ENCODE assay signal across 10 cellular contexts in the genomic region with DNA sequence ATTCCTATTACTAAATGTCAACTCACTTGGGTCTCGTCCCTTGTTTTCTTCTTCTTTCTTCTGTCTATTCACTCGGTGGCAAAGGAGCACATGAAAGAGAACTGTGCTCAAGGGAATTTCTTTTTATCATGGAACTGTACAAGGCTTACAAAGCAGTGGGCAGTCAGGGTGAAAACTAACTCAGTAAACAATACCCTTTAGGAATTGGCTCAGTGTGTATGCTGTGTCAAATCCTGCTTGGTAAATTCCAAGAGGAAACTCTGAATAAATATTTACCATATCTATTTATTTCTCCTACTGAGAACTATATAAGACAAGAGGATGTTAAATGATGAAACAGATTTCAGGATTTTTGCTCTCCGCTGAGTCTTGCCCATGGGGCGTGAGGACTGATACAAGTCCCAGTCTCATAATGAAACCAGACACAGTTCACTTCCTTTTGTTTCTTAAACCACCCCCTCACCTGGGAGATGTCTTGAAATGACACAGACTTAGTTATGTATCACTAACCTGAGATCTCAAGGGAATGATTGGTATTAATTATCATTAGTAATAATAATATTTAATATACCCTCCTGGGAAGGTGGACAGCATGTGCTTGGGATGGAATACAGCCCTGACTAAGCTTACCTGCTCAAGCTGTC.
DNase-seq lines count a peak whose midpoint lies in the region; ATAC-seq and TF ChIP-seq lines count a peak whose summit lies in the region.
"Had no signal": no experiment of that assay in that cellular context is flagged by ENCODE, and none has a peak within 500 bp of the region (broad histone marks: within the 10 kb centered on the region; RNA-seq: fewer than 3 reads in every experiment).

No MANE protein-coding gene starts in this region.

- H3K4me3 ChIP-seq in IMR-90 (ENCODE audit: insufficient read depth, low read depth, low read length), result no peak overlapping the region
- H3K4me3 ChIP-seq in neural progenitor cell, result no peak overlapping the region
- no peak overlapping the region for H3K4me3 ChIP-seq in BE2C (ENCODE audit: low read depth, low read length)

- in situ Hi-C loops in IMR-90 (cut with MboI; ENCODE audit: low sequenced_read_pairs), result no loop called here

- no peak overlapping the region for H4K5ac ChIP-seq in IMR-90 (ENCODE audit: low read depth, low read length)

- dilution Hi-C loops in IMR-90 (cut with HindIII; ENCODE audit: low sequenced_read_pairs, unreplicated experiment), result no loop called here

- no peak overlapping the region for H2AK9ac ChIP-seq in IMR-90 (replicated peaks; ENCODE audit: low read depth, low read length, poor library complexity)

- no peak overlapping the region for H2BK5ac ChIP-seq in IMR-90 (ENCODE audit: low read depth, low read length, poor library complexity, severe bottlenecking)

- H3K36me3 Mint-ChIP-seq in neural progenitor cell, result peaks cover 6% of the 10 kb centered on the region

- no peaks in the 10 kb centered on the region; the same call in 1 of the 2 replicates for H3K9me1 ChIP-seq in IMR-90 (ENCODE audit: insufficient read depth, low read length)

- no peaks in the 10 kb centered on the region for H3K79me2 ChIP-seq in neural progenitor cell (ENCODE audit: low read depth)

- H3K4me1 ChIP-seq in IMR-90 (ENCODE audit: control insufficient read depth, insufficient read depth, low read length) (peaks cover 2% of the 10 kb centered on the region; the same call in 1 of the 2 replicates), neural progenitor cell (peaks cover 14% of the 10 kb centered on the region), BE2C (no peaks in the 10 kb centered on the region)

- 0 out of 2 replicates have a peak overlapping the region, but pooled peaks have one; percentile 32 for H2BK120ac ChIP-seq in IMR-90 (ENCODE audit: low read depth, low read length)

- H3K4me2 ChIP-seq in IMR-90 (ENCODE audit: low read depth, low read length) (peak overlapping the region; percentile 26), neural progenitor cell (peak overlapping the region; percentile 14)

- H3K56ac ChIP-seq in IMR-90 (ENCODE audit: extremely low read depth, insufficient read depth, low read length), result no peak overlapping the region

- no TSS peak for BruUV-seq in IMR-90 (replicated peaks; lab: Mats Ljungman, UMichigan)

- POLR2A ChIA-PET in IMR-90 (lab: Charles Lee; ENCODE audit: unreplicated experiment), result no interaction called here

- TF ChIP-seq CTCF in IMR-90 (conservative IDR thresholded peaks at IDR 0.05; ENCODE audit: low read depth, low read length) (no peak), neural progenitor cell (IDR thresholded peaks at IDR 0.05) (no peak), BE2C (IDR thresholded peaks at IDR 0.05; ENCODE audit: low read depth, low read length) (no peak)

- no peaks in the 10 kb centered on the region for H3F3A ChIP-seq in neural progenitor cell (ENCODE audit: low read depth)

- H4K20me1 ChIP-seq in IMR-90 (ENCODE audit: insufficient read depth, low read length), result no peaks in the 10 kb centered on the region
- H4K20me1 ChIP-seq in neural progenitor cell (ENCODE audit: low read depth), result no peaks in the 10 kb centered on the region

- no peak overlapping the region for H2AFZ ChIP-seq in IMR-90 (replicated peaks; ENCODE audit: low read length, poor library complexity)
- H2AFZ ChIP-seq in neural progenitor cell (replicated peaks), result no peak overlapping the region

- DNase-seq in IMR-90, result no peak
- DNase-seq in neural progenitor cell (ENCODE audit: low spot score), result peak; percentile 25
- no peak for DNase-seq in BE2C
- DNase-seq in H4 (ENCODE audit: low spot score), result no peak
- DNase-seq in NK-92 treated with Interleukin-12 subunit alpha and Interleukin-12 subunit beta, amount 100 ng/mL, for 24 hours (lab: John Stamatoyannopoulos, UW), result no peak
- DNase-seq in effector CD4-positive, alpha-beta T cell, result no peak
- DNase-seq: activated CD8-positive, alpha-beta memory T cell treated with anti-CD3 and anti-CD28 coated beads, Interleukin-2, amount 50 U/mL, for 4 hours; stimulated activated naive CD4-positive, alpha-beta T cell had no signal

- TF ChIP-seq RAD21 in IMR-90 (IDR thresholded peaks at IDR 0.05; ENCODE audit: low read length), result no peak

- H3K4ac ChIP-seq in IMR-90 (ENCODE audit: low read depth, low read length), result 0 out of 2 replicates have a peak overlapping the region, but pooled peaks have one; percentile 40

- 0 out of 2 replicates have a peak overlapping the region, but pooled peaks have one; percentile 48 for H2AK5ac ChIP-seq in IMR-90 (ENCODE audit: low read depth, low read length)

- peak; percentile 92 for ATAC-seq in GM18909 (IDR thresholded peaks at IDR 0.05; ENCODE audit: poor library complexity, unreplicated experiment)
- peak; percentile 81 for ATAC-seq in HG02571 (IDR thresholded peaks at IDR 0.05; ENCODE audit: unreplicated experiment)
- ATAC-seq in IMR-90 (ENCODE audit: low read depth), result peak; percentile 79

- H3K27ac Mint-ChIP-seq in neural progenitor cell, result peak overlapping the region; percentile 70

- H4K91ac ChIP-seq in IMR-90 (ENCODE audit: insufficient read depth, low read depth, low read length), result no peak overlapping the region

- H3K9me3 ChIP-seq in IMR-90 (ENCODE audit: control insufficient read depth, insufficient read depth, low read length) (no peaks in the 10 kb centered on the region), neural progenitor cell (ENCODE audit: low read depth) (no peaks in the 10 kb centered on the region), BE2C (no peaks in the 10 kb centered on the region)

- no peak overlapping the region for H3K18ac ChIP-seq in IMR-90 (ENCODE audit: low read depth, low read length)

- peaks cover 2% of the 10 kb centered on the region; the same call in 1 of the 2 replicates for H3K27me3 ChIP-seq in IMR-90 (ENCODE audit: control insufficient read depth, insufficient read depth, low read length)
- no peaks in the 10 kb centered on the region for H3K27me3 ChIP-seq in neural progenitor cell
- H3K27me3 ChIP-seq in BE2C, result peaks cover 2% of the 10 kb centered on the region; the same call in 1 of the 2 replicates

- peak overlapping the region; percentile 74; the same call in 1 of the 2 replicates for H2BK20ac ChIP-seq in IMR-90 (ENCODE audit: low read depth, low read length)

- H3K9me3 Mint-ChIP-seq in neural progenitor cell, result peaks cover 10% of the 10 kb centered on the region

- H4K8ac ChIP-seq in IMR-90 (ENCODE audit: low read depth in 2 of 2, low read length in 2 of 2), result no peak overlapping the region

- WGBS in IMR-90 (ENCODE audit: extremely low coverage in 2 of 2, insufficient read length in 1 of 2), 2 experiments, result no CpG with 5 or more reads among the region's 4 CpGs

- CTCF ChIA-PET in IMR-90 (lab: Yijun Ruan, JAX), result no interaction called here

- no peak overlapping the region for H3K9ac ChIP-seq in IMR-90 (ENCODE audit: low read depth, low read length)
- H3K9ac ChIP-seq in neural progenitor cell, result no peak overlapping the region

- H2BK15ac ChIP-seq in IMR-90 (ENCODE audit: low read depth, low read length), result no peak overlapping the region

- H3K4me1 Mint-ChIP-seq in neural progenitor cell, result peaks cover 14% of the 10 kb centered on the region

- no peak overlapping the region for H3K23ac ChIP-seq in IMR-90 (ENCODE audit: low read depth, low read length)

- no peaks in the 10 kb centered on the region; a peak in 1 of 4 replicates for H3K79me1 ChIP-seq in IMR-90 (ENCODE audit: low read depth in 1 of 2, low read length in 2 of 2)

- no peaks in the 10 kb centered on the region for H3K36me3 ChIP-seq in IMR-90 (ENCODE audit: control insufficient read depth, insufficient read depth, low read length)
- no peaks in the 10 kb centered on the region for H3K36me3 ChIP-seq in neural progenitor cell
- no peaks in the 10 kb centered on the region for H3K36me3 ChIP-seq in BE2C

- no peak for TF ChIP-seq POLR2A in IMR-90 (IDR thresholded peaks at IDR 0.05; ENCODE audit: low read depth, low read length)

- no peak overlapping the region for H3K4me3 Mint-ChIP-seq in neural progenitor cell

- intact Hi-C loops in IMR-90 (cut with micrococcal nuclease), result loop anchor here (1.0 kb wide), 1 partner anchor 10 kb away; no protein-coding TSS in a partner anchor

- 0 out of 2 replicates have a peak overlapping the region, but pooled peaks have one; percentile 8 for H3K14ac ChIP-seq in IMR-90 (replicated peaks; ENCODE audit: low read depth, low read length)

- H3K27ac ChIP-seq in IMR-90 (ENCODE audit: insufficient read depth, low read length), result no peak overlapping the region; the same call in 1 of the 2 replicates
- H3K27ac ChIP-seq in neural progenitor cell, result no peak overlapping the region

- H3K27me3 Mint-ChIP-seq in neural progenitor cell (ENCODE audit: insufficient read depth, low read depth), result no peaks in the 10 kb centered on the region

TF ChIP-seq in IMR-90, 13 proteins besides CTCF, POLR2A, EP300 and RAD21 (continues in another document):
- no peak for TF ChIP-seq CHD1 (IDR thresholded peaks at IDR 0.05; ENCODE audit: low read depth, low read length)
- TF ChIP-seq MXI1 (IDR thresholded peaks at IDR 0.05; ENCODE audit: borderline replicate concordance, low read depth, low read length), result no peak
- no peak for TF ChIP-seq FOS (IDR thresholded peaks at IDR 0.05; ENCODE audit: low read depth, low read length)
- no peak for TF ChIP-seq SMC3 (IDR thresholded peaks at IDR 0.05; ENCODE audit: low read depth, low read length)
- TF ChIP-seq BHLHE40 (IDR thresholded peaks at IDR 0.05; ENCODE audit: low read depth, low read length), result no peak
- no peak for TF ChIP-seq RFX5 (IDR thresholded peaks at IDR 0.05; ENCODE audit: low read depth, low read length)
- no peak for TF ChIP-seq NFE2L2 (IDR thresholded peaks at IDR 0.05; ENCODE audit: low read depth, low read length)
- TF ChIP-seq, protein P1, sequence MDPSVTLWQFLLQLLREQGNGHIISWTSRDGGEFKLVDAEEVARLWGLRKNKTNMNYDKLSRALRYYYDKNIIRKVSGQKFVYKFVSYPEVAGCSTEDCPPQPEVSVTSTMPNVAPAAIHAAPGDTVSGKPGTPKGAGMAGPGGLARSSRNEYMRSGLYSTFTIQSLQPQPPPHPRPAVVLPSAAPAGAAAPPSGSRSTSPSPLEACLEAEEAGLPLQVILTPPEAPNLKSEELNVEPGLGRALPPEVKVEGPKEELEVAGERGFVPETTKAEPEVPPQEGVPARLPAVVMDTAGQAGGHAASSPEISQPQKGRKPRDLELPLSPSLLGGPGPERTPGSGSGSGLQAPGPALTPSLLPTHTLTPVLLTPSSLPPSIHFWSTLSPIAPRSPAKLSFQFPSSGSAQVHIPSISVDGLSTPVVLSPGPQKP (IDR thresholded peaks at IDR 0.05; ENCODE audit: borderline replicate concordance, low read depth, low read length), result no peak
- TF ChIP-seq MAZ (IDR thresholded peaks at IDR 0.05; ENCODE audit: borderline replicate concordance, low read depth, low read length), result no peak
- TF ChIP-seq CEBPB (IDR thresholded peaks at IDR 0.05; ENCODE audit: low read depth, low read length), result no peak
